1 cellular context compared by ENCODE assay signal in genomic region chr4:3074846-3075651, GRCh38.
A peak's percentile ranks its signal among the peaks of the same experiment; 100 is the strongest.
TF ChIP-seq lines count a peak whose summit lies in the region.

No MANE protein-coding gene starts in this region.

TF ChIP-seq in K562, 482 proteins besides CTCF, POLR2A, EP300 and RAD21 (continued from another document and continues in another):
- TF ChIP-seq FOXK2 (conservative IDR thresholded peaks at IDR 0.05 in 1 of 2, IDR thresholded peaks at IDR 0.05 in 1 of 2; ENCODE audit: low read depth in 2 of 2) (no peak), POLR2AphosphoS5 (IDR thresholded peaks at IDR 0.05; ENCODE audit: control insufficient read depth, insufficient read depth, low read depth, low read length) (peak; percentile 39; the same call in 1 of the 2 replicates), ZNF197 (CRISPR knock-in tag; IDR thresholded peaks at IDR 0.05; ENCODE audit: low read depth) (no peak), SMARCB1 (IDR thresholded peaks at IDR 0.05; ENCODE audit: insufficient read length, low read depth) (no peak), DLX4 (CRISPR knock-in tag; IDR thresholded peaks at IDR 0.05) (no peak), GABPA (tag; conservative IDR thresholded peaks at IDR 0.05; ENCODE audit: low read depth) (no peak), TRIM28 (IDR thresholded peaks at IDR 0.05) (no peak), CTBP1 (IDR thresholded peaks at IDR 0.05; ENCODE audit: borderline replicate concordance) (0 out of 2 replicates have a peak, but pooled peaks have one; percentile 3), RBBP5 (IDR thresholded peaks at IDR 0.05; ENCODE audit: borderline replicate concordance, insufficient read depth, low read length, poor library complexity, severe bottlenecking) (peak; percentile 58), ZNF316 (IDR thresholded peaks at IDR 0.05) (no peak), IRF2 (CRISPR knock-in tag; IDR thresholded peaks at IDR 0.05) (no peak), NBN (IDR thresholded peaks at IDR 0.05; ENCODE audit: low read depth) (no peak), PTTG1 (tag; IDR thresholded peaks at IDR 0.05; ENCODE audit: low read depth) (no peak), GTF3C2 (IDR thresholded peaks at IDR 0.05; ENCODE audit: borderline replicate concordance, extremely low read depth, insufficient read length) (no peak), CREM (IDR thresholded peaks at IDR 0.05; ENCODE audit: low read depth) (no peak), ZBTB33 (CRISPR knock-in tag; IDR thresholded peaks at IDR 0.05) (no peak), ZFP1 (CRISPR knock-in tag; IDR thresholded peaks at IDR 0.05) (no peak), ZNF134 (CRISPR knock-in tag; conservative IDR thresholded peaks at IDR 0.05) (no peak), THRAP3 (IDR thresholded peaks at IDR 0.05; ENCODE audit: borderline replicate concordance) (no peak), CREB1 (IDR thresholded peaks at IDR 0.05) (no peak), CREB1 (CRISPR knock-in tag; IDR thresholded peaks at IDR 0.05) (no peak), MNT (conservative IDR thresholded peaks at IDR 0.05) (no peak), ETS2 (tag; IDR thresholded peaks at IDR 0.05; ENCODE audit: borderline replicate concordance, poor library complexity, severe bottlenecking) (no peak), PKNOX1 (IDR thresholded peaks at IDR 0.05) (0 out of 2 replicates have a peak, but pooled peaks have one; percentile 13), HINFP (tag; conservative IDR thresholded peaks at IDR 0.05; ENCODE audit: low read depth) (no peak), THAP12 (CRISPR knock-in tag; IDR thresholded peaks at IDR 0.05) (no peak), SIX5 (IDR thresholded peaks at IDR 0.05; ENCODE audit: borderline replicate concordance in 1 of 2, insufficient read depth in 1 of 2, low read depth in 1 of 2, low read length in 2 of 2) (no peak), ZBTB26 (CRISPR knock-in tag; IDR thresholded peaks at IDR 0.05) (no peak), ARNT (IDR thresholded peaks at IDR 0.05) (no peak), PHF21A (IDR thresholded peaks at IDR 0.05; ENCODE audit: borderline replicate concordance, low read depth) (no peak), TCF3 (CRISPR knock-in tag; IDR thresholded peaks at IDR 0.05) (no peak), MAX (CRISPR knock-in tag; IDR thresholded peaks at IDR 0.05) (no peak), SMC3 (conservative IDR thresholded peaks at IDR 0.05; ENCODE audit: insufficient read depth, low read depth, low read length) (no peak), HDAC2 (IDR thresholded peaks at IDR 0.05) (0 out of 2 replicates have a peak, but pooled peaks have one; percentile 37), ZNF146 (CRISPR knock-in tag; IDR thresholded peaks at IDR 0.05; ENCODE audit: unreplicated experiment) (no peak), ZNF121 (CRISPR knock-in tag; conservative IDR thresholded peaks at IDR 0.05) (no peak), PTRF (tag; IDR thresholded peaks at IDR 0.05) (no peak), PCBP1 (IDR thresholded peaks at IDR 0.05; ENCODE audit: low read depth, low read length, poor library complexity, severe bottlenecking) (no peak), ZNF395 (CRISPR knock-in tag; IDR thresholded peaks at IDR 0.05) (no peak), ZNF444 (CRISPR knock-in tag; IDR thresholded peaks at IDR 0.05) (no peak), VEZF1 (CRISPR knock-in tag; IDR thresholded peaks at IDR 0.05) (peak; percentile 89), ZNF699 (CRISPR knock-in tag; IDR thresholded peaks at IDR 0.05; ENCODE audit: insufficient replicate concordance) (no peak), NCOA6 (IDR thresholded peaks at IDR 0.05) (no peak), TFE3 (CRISPR knock-in tag; IDR thresholded peaks at IDR 0.05) (no peak)
